ENCODE assay signal across 26 cellular contexts in genomic region chr1:53731201-53731600, GRCh38. TPM values are rescaled to one million over a fixed set of nuclear protein-coding genes. Genes with fewer than 3 reads are reported as not detected.
DNase-seq lines count a peak whose midpoint lies in the region; ATAC-seq, FAIRE-seq and TF ChIP-seq lines count a peak whose summit lies in the region.
"Had no signal": no experiment of that assay in that cellular context is flagged by ENCODE, and none has a peak within 500 bp of the region (broad histone marks: within the 10 kb centered on the region; RNA-seq: fewer than 3 reads in every experiment).

No MANE protein-coding gene starts in this region.

- H3K4me1 ChIP-seq in ACC112 (ENCODE audit: control insufficient read depth, insufficient read depth, low read length, unreplicated experiment) (peaks cover 45% of the 10 kb centered on the region), astrocyte (ENCODE audit: insufficient read depth, low read length) (peaks cover 53% of the 10 kb centered on the region), kidney (ENCODE audit: control insufficient read depth in 1 of 2, insufficient read depth in 1 of 2, low read depth in 1 of 2, low read length in 2 of 2) (peaks cover 14 to 21% of the 10 kb centered on the region in 2 donors), skeletal muscle satellite cell (ENCODE audit: control insufficient read depth, insufficient read depth, low read length) (peaks cover 60% of the 10 kb centered on the region)
- H3K4me1 ChIP-seq: BE2C had no signal

- peaks cover 49% of the 10 kb centered on the region for H3K27me3 Mint-ChIP-seq in astrocyte (ENCODE audit: low read depth, unreplicated experiment)
- H3K27me3 Mint-ChIP-seq in activated CD4-positive, alpha-beta T cell treated with anti-CD3 and anti-CD28 coated beads, Interleukin-2, amount 10 ng/mL, durations not matched to agents 7 days and 5 days: peaks cover 33% of the 10 kb centered on the region

- H3K4me2 ChIP-seq in astrocyte (ENCODE audit: low read length) (peak overlapping the region; percentile 94), skeletal muscle satellite cell (ENCODE audit: low read length) (no peak overlapping the region)
- H3K4me2 ChIP-seq: PC-9 had no signal

- H3K36me3 ChIP-seq in ACC112 (ENCODE audit: insufficient read depth, low read length) (peaks cover 2% of the 10 kb centered on the region; the same call in 1 of the 2 replicates), astrocyte (ENCODE audit: insufficient read depth, low read length) (no peaks in the 10 kb centered on the region), kidney (ENCODE audit: control insufficient read depth in 1 of 2, insufficient read depth in 2 of 2, low read length in 2 of 2) (no peaks in the 10 kb centered on the region), skeletal muscle satellite cell (ENCODE audit: insufficient read depth, low read length) (peaks cover 15% of the 10 kb centered on the region)
- H3K36me3 ChIP-seq: BE2C, MG63, SJCRH30 had no signal

- H3K27ac ChIP-seq in ACC112 (ENCODE audit: low read depth, low read length) (peak overlapping the region; percentile 99), astrocyte (ENCODE audit: low read depth, low read length) (peak overlapping the region; percentile 100), kidney (ENCODE audit: low read depth in 2 of 2, low read length in 2 of 2) (peak overlapping the region; percentile 29 to 77)
- H3K27ac ChIP-seq: 22Rv1, PC-9, SJCRH30 had no signal

- peaks cover 12% of the 10 kb centered on the region for H4K20me1 ChIP-seq in astrocyte (ENCODE audit: insufficient read depth, low read length)

- ATAC-seq in HG03280 (IDR thresholded peaks at IDR 0.05; ENCODE audit: unreplicated experiment): no peak
- ATAC-seq: Right ventricle myocardium inferior had no signal

- POLR2A ChIA-PET in activated CD4-positive, alpha-beta T cell treated with anti-CD3 and anti-CD28 coated beads, Interleukin-2, amount 10 ng/mL, durations not matched to agents 7 days and 5 days (lab: Charles Lee): no interaction called here

- intact Hi-C loops in kidney (cut with DNase I): no loop called here

- no peak for TF ChIP-seq CTCF in astrocyte (IDR thresholded peaks at IDR 0.05; ENCODE audit: insufficient read depth, low read depth, low read length)
- no peak for TF ChIP-seq CTCF in kidney (IDR thresholded peaks at IDR 0.05; ENCODE audit: borderline replicate concordance, extremely low read depth, insufficient read depth)

- H3K4me3 Mint-ChIP-seq in astrocyte (ENCODE audit: unreplicated experiment): no peak overlapping the region
- H3K4me3 Mint-ChIP-seq in activated CD4-positive, alpha-beta T cell treated with anti-CD3 and anti-CD28 coated beads, Interleukin-2, amount 10 ng/mL, durations not matched to agents 7 days and 5 days: no peak overlapping the region

- H2AFZ ChIP-seq in ACC112 (ENCODE audit: low read length, unreplicated experiment) (no peak overlapping the region), astrocyte (ENCODE audit: low read depth, low read length) (no peak overlapping the region)
- H2AFZ ChIP-seq: PC-9 had no signal

- H3K9me3 Mint-ChIP-seq in astrocyte (ENCODE audit: unreplicated experiment): peaks cover 10% of the 10 kb centered on the region
- no peaks in the 10 kb centered on the region for H3K9me3 Mint-ChIP-seq in activated CD4-positive, alpha-beta T cell treated with anti-CD3 and anti-CD28 coated beads, Interleukin-2, amount 10 ng/mL, durations not matched to agents 7 days and 5 days

- FAIRE-seq in astrocyte (lab: Jason Lieb, UNC) (no peak), kidney (lab: Jason Lieb, UNC) (no peak)
- FAIRE-seq: GM18507, H54 had no signal

- DNase-seq in astrocyte (ENCODE audit: low read depth) (no peak), kidney (no peak), NCI-H2081 (lab: John Stamatoyannopoulos, UW) (no peak)
- DNase-seq in activated effector memory CD4-positive, alpha-beta T cell treated with anti-CD3 and anti-CD28 coated beads, Interleukin-2, amount 50 U/mL, for 16 hours: no peak
- no peak for DNase-seq in activated CD4-positive, alpha-beta T cell treated with anti-CD3 and anti-CD28 coated beads, Interleukin-2, amount 10 ng/mL, durations not matched to agents 7 days and 5 days
- DNase-seq: BE2C; Calu3; DND-41; KG1; MG63; NCI-H1105 treated with DMSO at 0.1 percent for 48 hours; NCI-H146; NCI-H2029; NCI-H446 treated with DMSO at 0.1 percent for 48 hours; NCI-H526; NCI-H82; NK-92 treated with Interleukin-12 subunit alpha and Interleukin-12 subunit beta, amount 100 ng/mL, for 24 hours; PC-9; SJCRH30 had no signal

- H3K9ac ChIP-seq in astrocyte (ENCODE audit: low read length) (peak overlapping the region; percentile 95), kidney (ENCODE audit: low read length in 2 of 2) (no peak overlapping the region), skeletal muscle satellite cell (ENCODE audit: low read depth, low read length) (peak overlapping the region; percentile 83)

- H3K9me3 ChIP-seq in astrocyte (ENCODE audit: insufficient read depth, low read depth, low read length) (peaks cover 3% of the 10 kb centered on the region), kidney (ENCODE audit: control insufficient read depth in 1 of 2, low read length in 2 of 2) (no peaks in the 10 kb centered on the region), skeletal muscle satellite cell (replicated peaks; ENCODE audit: low read length) (no peaks in the 10 kb centered on the region)
- H3K9me3 ChIP-seq: BE2C, MG63, SJCRH30 had no signal

- H3K4me1 Mint-ChIP-seq in astrocyte (ENCODE audit: low read depth, unreplicated experiment): peaks cover 3% of the 10 kb centered on the region
- H3K4me1 Mint-ChIP-seq in activated CD4-positive, alpha-beta T cell treated with anti-CD3 and anti-CD28 coated beads, Interleukin-2, amount 10 ng/mL, durations not matched to agents 7 days and 5 days: no peaks in the 10 kb centered on the region

- H3K79me2 ChIP-seq in ACC112 (ENCODE audit: control insufficient read depth, insufficient read depth, low read length, unreplicated experiment): peaks cover 43% of the 10 kb centered on the region
- peaks cover 88% of the 10 kb centered on the region for H3K79me2 ChIP-seq in astrocyte (ENCODE audit: insufficient read depth, low read length)

- H3K27me3 ChIP-seq in ACC112 (ENCODE audit: insufficient read depth, low read length) (no peaks in the 10 kb centered on the region), astrocyte (ENCODE audit: insufficient read depth, low read length) (no peaks in the 10 kb centered on the region), skeletal muscle satellite cell (ENCODE audit: control insufficient read depth, insufficient read depth, low read length) (no peaks in the 10 kb centered on the region)
- H3K27me3 ChIP-seq: BE2C, MG63 had no signal

- no peak overlapping the region for H3K27ac Mint-ChIP-seq in astrocyte (ENCODE audit: unreplicated experiment)
- H3K27ac Mint-ChIP-seq in activated CD4-positive, alpha-beta T cell treated with anti-CD3 and anti-CD28 coated beads, Interleukin-2, amount 10 ng/mL, durations not matched to agents 7 days and 5 days: no peak overlapping the region

- H3K4me3 ChIP-seq in ACC112 (ENCODE audit: low read depth, low read length) (no peak overlapping the region), astrocyte (ENCODE audit: insufficient read depth, low read depth, low read length) (no peak overlapping the region), kidney (ENCODE audit: low read length in 2 of 2) (no peak overlapping the region), skeletal muscle satellite cell (ENCODE audit: low read length) (no peak overlapping the region)
- H3K4me3 ChIP-seq: PC-9, SJCRH30 had no signal

- CTCF ChIA-PET in activated CD4-positive, alpha-beta T cell treated with anti-CD3 and anti-CD28 coated beads, Interleukin-2, amount 10 ng/mL, durations not matched to agents 7 days and 5 days (lab: Charles Lee): no interaction called here

- peaks cover 2% of the 10 kb centered on the region for H3K36me3 Mint-ChIP-seq in astrocyte (ENCODE audit: low read depth, unreplicated experiment)
- H3K36me3 Mint-ChIP-seq in activated CD4-positive, alpha-beta T cell treated with anti-CD3 and anti-CD28 coated beads, Interleukin-2, amount 10 ng/mL, durations not matched to agents 7 days and 5 days (ENCODE audit: low read depth): no peaks in the 10 kb centered on the region

RNA-seq across cellular contexts. Expression of gene GLIS1, which starts 7.8 kb away (rescaled TPM):
- total RNA-seq in astrocyte (0.07 TPM in 1 of 2 replicates, not detected in the other), kidney (3.3 TPM)
- polyA plus RNA-seq in kidney (ENCODE audit: insufficient read depth, low read depth, low replicate concordance): 3.7 TPM
- 3.5 and 3.9 TPM in 2 replicates for total RNA-seq in skeletal muscle satellite cell (2012; rRNA removed)
- total RNA-seq in activated CD4-positive, alpha-beta T cell treated with anti-CD3 and anti-CD28 coated beads, Interleukin-2, amount 10 ng/mL, durations not matched to agents 7 days and 5 days: not detected
- total RNA-seq: Calu3, PC-9, Right ventricle myocardium inferior, SJCRH30 had no signal

Comparison
In these comparisons a context has a peak if more than half of its experiments do, and no peak if none do; other contexts are left out.
1. H3K9ac ChIP-seq: peak in astrocyte (single experiment) and skeletal muscle satellite cell (single experiment); none in kidney (0 of 2).
2. Peak in every context shown above with its lines, with median percentiles within 50 percentile points of each other: H3K27ac ChIP-seq.